ENCODE assay signal across 11 cellular contexts in the genomic region with DNA sequence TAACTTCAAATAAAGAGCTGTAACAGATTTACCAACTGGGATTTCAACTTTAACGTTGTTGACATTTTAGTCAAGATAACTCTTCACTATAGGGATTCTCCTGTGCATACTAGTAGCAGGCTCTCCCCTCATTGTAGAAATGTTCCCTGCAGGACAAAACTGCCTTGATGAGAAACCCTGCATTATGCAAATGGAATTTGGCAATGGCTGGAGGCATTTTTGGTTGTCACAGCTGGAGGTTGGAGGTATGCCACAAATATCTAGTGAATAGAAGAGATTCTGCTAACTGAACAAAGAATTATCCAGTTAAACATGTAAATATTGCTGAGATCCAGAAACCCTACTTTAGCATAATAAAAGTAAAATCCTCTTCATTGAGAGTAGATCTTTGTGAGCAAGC.
DNase-seq lines count a peak whose midpoint lies in the region; ATAC-seq and TF ChIP-seq lines count a peak whose summit lies in the region.
"Had no signal": no experiment of that assay in that cellular context is flagged by ENCODE, and none has a peak within 500 bp of the region (broad histone marks: within the 10 kb centered on the region; RNA-seq: fewer than 3 reads in every experiment).

No MANE protein-coding gene starts in this region.

- CTCF ChIA-PET in activated CD4-positive, alpha-beta T cell treated with anti-CD3 and anti-CD28 coated beads for 36 hours (lab: Charles Lee): interaction anchor here (0.7 kb wide), 1 partner anchor 457 kb away, joined by 3 read pairs; no protein-coding TSS in a partner anchor

- H3K27me3 ChIP-seq in osteoblast (ENCODE audit: insufficient read depth, low read length) (no peaks in the 10 kb centered on the region), ascending aorta (no peaks in the 10 kb centered on the region)
- H3K27me3 ChIP-seq: esophagus squamous epithelium had no signal

- no peak overlapping the region for H3K4me3 Mint-ChIP-seq in activated CD4-positive, alpha-beta T cell treated with anti-CD3 and anti-CD28 coated beads for 36 hours
- H3K4me3 Mint-ChIP-seq: activated naive CD4-positive, alpha-beta T cell treated with anti-CD3 and anti-CD28 coated beads, Interleukin-2, amount 10 ng/mL, durations not matched to agents 7 days and 5 days; neural crest cell had no signal

- no peaks in the 10 kb centered on the region for H3K36me3 Mint-ChIP-seq in activated CD4-positive, alpha-beta T cell treated with anti-CD3 and anti-CD28 coated beads for 36 hours (ENCODE audit: low read depth)
- H3K36me3 Mint-ChIP-seq: activated naive CD4-positive, alpha-beta T cell treated with anti-CD3 and anti-CD28 coated beads, Interleukin-2, amount 10 ng/mL, durations not matched to agents 7 days and 5 days had no signal

- no peaks in the 10 kb centered on the region for H3K79me2 ChIP-seq in osteoblast (ENCODE audit: insufficient read depth, low read length)

- no peak for ATAC-seq in activated CD4-positive, alpha-beta T cell treated with anti-CD3 and anti-CD28 coated beads for 36 hours

- H3K27ac ChIP-seq in osteoblast (ENCODE audit: low read depth, low read length) (no peak overlapping the region), ascending aorta (peak overlapping the region in 1 of 2 donors; percentile 6)
- H3K27ac ChIP-seq: esophagus squamous epithelium had no signal

- H3K4me3 ChIP-seq in osteoblast (ENCODE audit: insufficient read depth, low read length) (no peak overlapping the region), ascending aorta (no peak overlapping the region)
- H3K4me3 ChIP-seq: esophagus squamous epithelium had no signal

- no peak overlapping the region for H2AFZ ChIP-seq in osteoblast (ENCODE audit: low read length)

- POLR2A ChIA-PET in activated CD4-positive, alpha-beta T cell treated with anti-CD3 and anti-CD28 coated beads for 36 hours (lab: Charles Lee): no interaction called here

- peak overlapping the region; percentile 21 for H3K4me2 ChIP-seq in osteoblast (ENCODE audit: insufficient read depth, low read length)

- H3K4me1 ChIP-seq in osteoblast (ENCODE audit: insufficient read depth, low read length): peaks cover 14% of the 10 kb centered on the region
- H3K4me1 ChIP-seq in ascending aorta: peaks cover 0 to 8% of the 10 kb centered on the region in 2 donors
- H3K4me1 ChIP-seq: esophagus squamous epithelium had no signal

- peaks cover 1% of the 10 kb centered on the region for H3K9me3 Mint-ChIP-seq in activated CD4-positive, alpha-beta T cell treated with anti-CD3 and anti-CD28 coated beads for 36 hours (ENCODE audit: low read depth)
- H3K9me3 Mint-ChIP-seq: activated naive CD4-positive, alpha-beta T cell treated with anti-CD3 and anti-CD28 coated beads, Interleukin-2, amount 10 ng/mL, durations not matched to agents 7 days and 5 days had no signal

- H4K20me1 ChIP-seq in osteoblast (ENCODE audit: insufficient read depth, low read length): no peaks in the 10 kb centered on the region

- intact Hi-C loops in ascending aorta (cut with DNase I): no loop called here
- intact Hi-C loops in activated CD4-positive, alpha-beta T cell treated with anti-CD3 and anti-CD28 coated beads for 36 hours (cut with DNase I, micrococcal nuclease): no loop called here

- H3K36me3 ChIP-seq in osteoblast (ENCODE audit: insufficient read depth, low read length) (no peaks in the 10 kb centered on the region), ascending aorta (no peaks in the 10 kb centered on the region)
- H3K36me3 ChIP-seq: esophagus squamous epithelium had no signal

- H3K27ac Mint-ChIP-seq in activated CD4-positive, alpha-beta T cell treated with anti-CD3 and anti-CD28 coated beads for 36 hours: no peak overlapping the region
- H3K27ac Mint-ChIP-seq: activated naive CD4-positive, alpha-beta T cell treated with anti-CD3 and anti-CD28 coated beads, Interleukin-2, amount 10 ng/mL, durations not matched to agents 7 days and 5 days had no signal

- H3K9me3 ChIP-seq in osteoblast (ENCODE audit: low read depth, low read length) (no peaks in the 10 kb centered on the region), ascending aorta (no peaks in the 10 kb centered on the region)
- H3K9me3 ChIP-seq: esophagus squamous epithelium had no signal

- TF ChIP-seq CTCF in osteoblast (IDR thresholded peaks at IDR 0.05; ENCODE audit: extremely low read depth, low read depth, low read length) (no peak), ascending aorta (IDR thresholded peaks at IDR 0.05) (no peak)

- DNase-seq in GM03348 (ENCODE audit: low spot score) (peak; percentile 4), NCI-H69 (lab: John Stamatoyannopoulos, UW) (peak; percentile 82), fibroblast of peridontal ligament (ENCODE audit: extremely low read depth) (peak; percentile 87), osteoblast (ENCODE audit: insufficient read length, low spot score, missing footprints) (peak; percentile 69), ascending aorta (ENCODE audit: low spot score in 2 of 2) (no peak), HuH-7.5 (ENCODE audit: low spot score) (no peak), HUDEP-2 (lab: John Stamatoyannopoulos, UW; ENCODE audit: unreplicated experiment in 76 of 76) (no peak)
- DNase-seq in activated CD4-positive, alpha-beta T cell treated with anti-CD3 and anti-CD28 coated beads for 36 hours: no peak
- DNase-seq: activated naive CD4-positive, alpha-beta T cell treated with anti-CD3 and anti-CD28 coated beads, Interleukin-2, amount 10 ng/mL, durations not matched to agents 7 days and 5 days; esophagus squamous epithelium had no signal

- H3K27me3 Mint-ChIP-seq in activated CD4-positive, alpha-beta T cell treated with anti-CD3 and anti-CD28 coated beads for 36 hours: no peaks in the 10 kb centered on the region
- H3K27me3 Mint-ChIP-seq: activated naive CD4-positive, alpha-beta T cell treated with anti-CD3 and anti-CD28 coated beads, Interleukin-2, amount 10 ng/mL, durations not matched to agents 7 days and 5 days had no signal

- no peaks in the 10 kb centered on the region for H3K4me1 Mint-ChIP-seq in activated CD4-positive, alpha-beta T cell treated with anti-CD3 and anti-CD28 coated beads for 36 hours
- H3K4me1 Mint-ChIP-seq: activated naive CD4-positive, alpha-beta T cell treated with anti-CD3 and anti-CD28 coated beads, Interleukin-2, amount 10 ng/mL, durations not matched to agents 7 days and 5 days had no signal

Comparison
In these comparisons a context has a peak if more than half of its experiments do, and no peak if none do; other contexts are left out.
1. DNase-seq: peak in GM03348 (single experiment), NCI-H69 (single experiment), fibroblast of peridontal ligament (single experiment) and osteoblast (single experiment); none in ascending aorta (0 of 2), HuH-7.5 (single experiment), activated CD4-positive, alpha-beta T cell treated with anti-CD3 and anti-CD28 coated beads for 36 hours (single experiment) and HUDEP-2 (0 of 76).